Comparison of ENCODE assay signal across 28 cellular contexts in genomic region chr7:14001139-14001538, GRCh38. TPM values are rescaled to one million over a fixed set of nuclear protein-coding genes. Genes with fewer than 3 reads are reported as not detected.
"Had no signal": no experiment of that assay in that cellular context is flagged by ENCODE, and none has a peak within 500 bp of the region (broad histone marks: within the 10 kb centered on the region; RNA-seq: fewer than 3 reads in every experiment).

No MANE protein-coding gene starts in this region.

- DNase-seq: naive thymus-derived CD4-positive, alpha-beta T cell; natural killer cell; occipital lobe; pancreas; posterior cingulate gyrus; psoas muscle; right cardiac atrium; right lobe of liver; spleen; stimulated activated CD4-positive, alpha-beta T cell treated with anti-CD3 and anti-CD28 coated beads, Interleukin-12 subunit alpha, Interleukin-12 subunit beta, amount 100 ng/mL, for 4 hours; stimulated activated CD4-positive, alpha-beta T cell treated with anti-CD3 and anti-CD28 coated beads, Interleukin-1b, Interleukin-23, amount 100 ng/mL, for 48 hours; stimulated activated CD4-positive, alpha-beta T cell treated with anti-CD3 and anti-CD28 coated beads, Interleukin-4, amount 100 ng/mL, for 1 hour; stimulated activated CD4-positive, alpha-beta T cell treated with anti-CD3 and anti-CD28 coated beads, Interleukin-4, amount 100 ng/mL, for 4 hours; stimulated activated CD8-positive, alpha-beta memory T cell treated with anti-CD3 and anti-CD28 coated beads, Interleukin-4, amount 100 ng/mL, for 48 hours; stimulated activated naive CD4-positive, alpha-beta T cell; stimulated activated naive CD8-positive, alpha-beta T cell treated with anti-CD3 and anti-CD28 coated beads, Interleukin-15, amount 100 ng/mL, for 72 hours; stimulated activated naive CD8-positive, alpha-beta T cell treated with anti-CD3 and anti-CD28 coated beads, Interleukin-15, Interleukin-2, amounts not matched to agents 100 U/mL and 50 U/mL, for 24 hours; substantia nigra; testis; tibial artery; transverse colon; upper lobe of right lung; uterus had no signal

- H2AFZ ChIP-seq: neural progenitor cell had no signal

- H3K27me3 ChIP-seq: neural progenitor cell, pancreas, right lobe of liver, spleen, suprapubic skin, testis, tibial artery, transverse colon, upper lobe of right lung, uterus had no signal

- FAIRE-seq: pancreas had no signal

- H3K4me1 ChIP-seq: neural progenitor cell, pancreas, psoas muscle, right lobe of liver, spleen, suprapubic skin, testis, tibial artery, transverse colon, upper lobe of right lung, uterus had no signal

- H3K4me3 ChIP-seq: neural progenitor cell, pancreas, psoas muscle, right lobe of liver, skin epidermis, smooth muscle cell, spleen, suprapubic skin, testis, tibial artery, transverse colon, upper lobe of right lung, uterus had no signal

- H3K27ac ChIP-seq: neural progenitor cell, pancreas, psoas muscle, right lobe of liver, skin epidermis, spleen, suprapubic skin, testis, tibial artery, transverse colon, upper lobe of right lung, uterus had no signal

- H3K36me3 ChIP-seq: neural progenitor cell, pancreas, right lobe of liver, spleen, suprapubic skin, tibial artery, transverse colon, upper lobe of right lung, uterus had no signal

- H3K9ac ChIP-seq: neural progenitor cell had no signal

- H3K4me2 ChIP-seq: neural progenitor cell, smooth muscle cell had no signal

- ATAC-seq: naive thymus-derived CD4-positive, alpha-beta T cell; natural killer cell; pancreas; psoas muscle; right cardiac atrium; right lobe of liver; stimulated activated memory B cell treated with anti-CD40 and anti-IgM and Interleukin-4, amounts not matched to agents 10 μg/mL and 1 μg/mL and 100 μg/mL, for 72 hours; stimulated activated naive CD8-positive, alpha-beta T cell treated with anti-CD3 and anti-CD28 coated beads, Interleukin-15, amount 100 ng/mL, for 72 hours; stimulated activated naive CD8-positive, alpha-beta T cell treated with anti-CD3 and anti-CD28 coated beads, Interleukin-15, Interleukin-2, amounts not matched to agents 100 U/mL and 50 U/mL, for 24 hours; upper lobe of right lung had no signal

- H3K9me3 ChIP-seq: pancreas, psoas muscle, right lobe of liver, suprapubic skin, testis, tibial artery, transverse colon, upper lobe of right lung, uterus had no signal

RNA-seq across cellular contexts. Expression of gene ETV1, which starts 11.7 kb away (rescaled TPM):
- polyA plus RNA-seq: naive thymus-derived CD4-positive, alpha-beta T cell had no signal
